8 cellular contexts compared by ENCODE assay signal in genomic region chr7:100119701-100120517, GRCh38. TPM values are rescaled to one million over a fixed set of nuclear protein-coding genes. Genes with fewer than 3 reads are reported as not detected.
DNase-seq lines count a peak whose midpoint lies in the region; ATAC-seq and TF ChIP-seq lines count a peak whose summit lies in the region.

No MANE protein-coding gene starts in this region.

- H3K36me3 ChIP-seq in SJSA1 (peaks cover 14% of the 10 kb centered on the region), psoas muscle (ENCODE audit: insufficient read depth in 1 of 2, low read depth in 1 of 2) (peaks cover 0 to 5% of the 10 kb centered on the region in 2 donors)

- H3K27me3 Mint-ChIP-seq in Calu3 (ENCODE audit: unreplicated experiment) = no peaks in the 10 kb centered on the region

- H3K4me1 Mint-ChIP-seq in Calu3 (ENCODE audit: low read depth, unreplicated experiment) = peaks cover 8% of the 10 kb centered on the region

- H3K27me3 ChIP-seq in SJSA1 (replicated peaks) (no peaks in the 10 kb centered on the region), right cardiac atrium (ENCODE audit: control insufficient read depth, insufficient read depth) (no peaks in the 10 kb centered on the region), psoas muscle (ENCODE audit: insufficient read depth in 3 of 3, low read length in 2 of 3) (no peaks in the 10 kb centered on the region)

- peaks cover 9% of the 10 kb centered on the region for H3K4me1 ChIP-seq in SJSA1 (replicated peaks)
- H3K4me1 ChIP-seq in right cardiac atrium (ENCODE audit: control insufficient read depth, insufficient read depth, low read length) = peaks cover 6% of the 10 kb centered on the region
- H3K4me1 ChIP-seq in psoas muscle = peaks cover 16% of the 10 kb centered on the region

- WGBS in right cardiac atrium = 5% methylated on average over 29 of the region's 29 CpGs
- 5 to 6% (median 5%) methylated on average over 29 of the region's 29 CpGs for WGBS in psoas muscle, 3 donors

- peak overlapping the region; percentile 96 for H3K4me3 Mint-ChIP-seq in Calu3 (ENCODE audit: low read depth, unreplicated experiment)

- H3K27ac ChIP-seq in SJSA1 (peak overlapping the region; percentile 93), right cardiac atrium (ENCODE audit: low read length) (peak overlapping the region; percentile 93), psoas muscle (peak overlapping the region; percentile 91)

- peak overlapping the region; percentile 90 for H3K27ac Mint-ChIP-seq in Calu3 (ENCODE audit: unreplicated experiment)

- no peaks in the 10 kb centered on the region for H3K9me3 Mint-ChIP-seq in Calu3 (ENCODE audit: low read depth, unreplicated experiment)

- H3K4me3 ChIP-seq in SJSA1 (peak overlapping the region; percentile 64), right cardiac atrium (ENCODE audit: low read length) (peak overlapping the region; percentile 54), psoas muscle (peak overlapping the region; percentile 84)

- H3K9me3 ChIP-seq in SJSA1 (replicated peaks) = no peaks in the 10 kb centered on the region
- H3K9me3 ChIP-seq in right cardiac atrium (ENCODE audit: control insufficient read depth, low read length) = no peaks in the 10 kb centered on the region
- no peaks in the 10 kb centered on the region for H3K9me3 ChIP-seq in psoas muscle

- intact Hi-C loops in Calu3 (cut with micrococcal nuclease; ENCODE audit: unreplicated experiment) (no loop called here), right cardiac atrium (cut with DNase I) (no loop called here), psoas muscle (cut with DNase I) (loop anchor here in 1 of 2 donors (1.0 kb wide), 1 partner anchor 19 kb away; the partner anchor contains the start of genes AP4M1 and MCM7)

- H3K36me3 Mint-ChIP-seq in Calu3 (ENCODE audit: insufficient read depth, unreplicated experiment) = peaks cover 20% of the 10 kb centered on the region

- BruUV-seq in Calu3 (replicated peaks; lab: Mats Ljungman, UMichigan) = no TSS peak

- DNase-seq in Calu3 = peak; percentile 37
- peak; percentile 65 to 91 for DNase-seq in SJSA1 (ENCODE audit: low read depth in 1 of 2, low spot score in 2 of 2)
- DNase-seq in amygdala (lab: John Stamatoyannopoulos, UW) = peak in 52 of 56 donors; percentile 17 to 89 (median 73)
- DNase-seq in right cardiac atrium = peak; percentile 63 to 87 (median 81)
- peak; percentile 68 to 80 for DNase-seq in psoas muscle
- DNase-seq in GM19240 (ENCODE audit: insufficient read length, low spot score) = no peak

- no peak for TF ChIP-seq CTCF in Calu3 (IDR thresholded peaks at IDR 0.05; ENCODE audit: unreplicated experiment)
- no peak for TF ChIP-seq CTCF in psoas muscle (IDR thresholded peaks at IDR 0.05)

- CTCF ChIA-PET in Calu3 (lab: Charles Lee) = interaction anchor here (0.6 kb wide), 1 partner anchor 37 kb away, joined by 3 read pairs; no protein-coding TSS in a partner anchor

- peak; percentile 56 for ATAC-seq in GM19438 (IDR thresholded peaks at IDR 0.05; ENCODE audit: low read depth, unreplicated experiment)
- peak; percentile 15 for ATAC-seq in HG03558 (IDR thresholded peaks at IDR 0.05; ENCODE audit: extremely low read depth, unreplicated experiment)
- peak; percentile 75 for ATAC-seq in right cardiac atrium
- peak; percentile 67 to 81 (median 68) for ATAC-seq in psoas muscle

RNA-seq across cellular contexts. Expression of gene CNPY4, which starts 0.5 kb away (rescaled TPM):
- total RNA-seq in Calu3 (2022) (5.6 and 5.9 TPM in 2 replicates), right cardiac atrium (10 to 100 TPM in 3 of 4 donors, 1 to 10 TPM in 1; 9.1 to 14.7 (median 12.1) TPM), psoas muscle (1 to 10 TPM; 2.2 to 3.9 (median 2.5) TPM)
- 22.5 and 24.6 TPM in 2 replicates for total RNA-seq in SJSA1 (2014; rRNA removed; shearing (Covaris generic))
- polyA plus RNA-seq in right cardiac atrium (13.9 TPM), psoas muscle (1 to 10 TPM; 2.9 to 7.0 (median 4.4) TPM)

RNA-seq across cellular contexts. Expression of gene TAF6, which starts 0.8 kb away (rescaled TPM):
- 50.5 and 50.8 TPM in 2 replicates for total RNA-seq in Calu3 (2022)
- total RNA-seq in SJSA1 (2014; rRNA removed; shearing (Covaris generic)) = 20.5 and 35.3 TPM in 2 replicates
- total RNA-seq in right cardiac atrium = 10 to 100 TPM; 29.7 to 37.7 (median 32.9) TPM
- polyA plus RNA-seq in right cardiac atrium = 33.9 TPM
- 10 to 100 TPM; 26.8 to 40.5 (median 31.7) TPM for total RNA-seq in psoas muscle
- 10 to 100 TPM; 31.4 to 58.4 (median 34.8) TPM for polyA plus RNA-seq in psoas muscle

RNA-seq across cellular contexts. Expression of gene MBLAC1, which starts 6.9 kb away (rescaled TPM):
- total RNA-seq in Calu3 (2022) = 1.2 TPM in 2 replicates
- total RNA-seq in SJSA1 (2014; rRNA removed; shearing (Covaris generic)) = 2.4 and 3.3 TPM in 2 replicates
- 1 to 10 TPM; 3.0 to 4.4 (median 3.5) TPM for total RNA-seq in right cardiac atrium
- polyA plus RNA-seq in right cardiac atrium = 4.6 TPM
- 1 to 10 TPM in 3 of 4 donors, under 1 TPM in 1; 0.91 to 2.6 (median 1.7) TPM for total RNA-seq in psoas muscle
- 1 to 10 TPM; 1.8 to 3.8 (median 2.7) TPM for polyA plus RNA-seq in psoas muscle

RNA-seq across cellular contexts. Expression of gene AP4M1, which starts 18.5 kb away (rescaled TPM):
- total RNA-seq in Calu3 (2022) (12.1 and 13.9 TPM in 2 replicates), right cardiac atrium (10 to 100 TPM; 10.1 to 15.4 (median 14.0) TPM), psoas muscle (10 to 100 TPM in 2 of 4 donors, 1 to 10 TPM in 2; 8.8 to 12.9 (median 10.8) TPM)
- total RNA-seq in SJSA1 (2014; rRNA removed; shearing (Covaris generic)) = 11.1 and 17.5 TPM in 2 replicates
- polyA plus RNA-seq in right cardiac atrium (10.7 TPM), psoas muscle (10 to 100 TPM; 10.9 to 19.2 (median 14.5) TPM)

RNA-seq across cellular contexts. Expression of gene MCM7, which starts 18.7 kb away (rescaled TPM):
- total RNA-seq in Calu3 (2022) = 122 and 125 TPM in 2 replicates
- 200 and 254 TPM in 2 replicates for total RNA-seq in SJSA1 (2014; rRNA removed; shearing (Covaris generic))
- 10 to 100 TPM; 14.2 to 26.9 (median 21.6) TPM for total RNA-seq in right cardiac atrium
- 16.7 TPM for polyA plus RNA-seq in right cardiac atrium
- total RNA-seq in psoas muscle = 10 to 100 TPM; 24.6 to 34.0 (median 30.6) TPM
- polyA plus RNA-seq in psoas muscle = 10 to 100 TPM; 33.3 to 40.6 (median 33.8) TPM

Comparison
In these comparisons a context has a peak if more than half of its experiments do, and no peak if none do; other contexts are left out.
1. ATAC-seq: peak in every context shown above with its lines; median percentile 75 in right cardiac atrium; 68 in psoas muscle; 56 in GM19438; 15 in HG03558.